11 cellular contexts compared by ENCODE assay signal in genomic region chr1:31739281-31739853, GRCh38. TPM values are rescaled to one million over a fixed set of nuclear protein-coding genes. Genes with fewer than 3 reads are reported as not detected.
DNase-seq lines count a peak whose midpoint lies in the region; ATAC-seq and TF ChIP-seq lines count a peak whose summit lies in the region.
"Had no signal": no experiment of that assay in that cellular context is flagged by ENCODE, and none has a peak within 500 bp of the region (broad histone marks: within the 10 kb centered on the region; RNA-seq: fewer than 3 reads in every experiment).

No MANE protein-coding gene starts in this region.

- no peak overlapping the region for H3K9ac ChIP-seq in DND-41 (ENCODE audit: low read depth, low read length)

- H3K36me3 ChIP-seq in DND-41 (ENCODE audit: insufficient read depth, low read length) (no peaks in the 10 kb centered on the region), ovary (no peaks in the 10 kb centered on the region)
- H3K36me3 ChIP-seq: tibial nerve had no signal

- H3K27ac ChIP-seq in DND-41 (ENCODE audit: low read length), result no peak overlapping the region
- no peak overlapping the region for H3K27ac ChIP-seq in ovary
- H3K27ac ChIP-seq: tibial nerve had no signal

- peaks cover 16% of the 10 kb centered on the region; the same call in 1 of the 2 replicates for H4K20me1 ChIP-seq in DND-41 (ENCODE audit: insufficient read depth, low read length)

- H3K79me2 ChIP-seq in DND-41 (ENCODE audit: insufficient read depth, low read length), result no peaks in the 10 kb centered on the region

- TF ChIP-seq POLR2A in ovary (IDR thresholded peaks at IDR 0.05), result no peak

- no peak overlapping the region for H3K4me2 ChIP-seq in DND-41 (ENCODE audit: insufficient read depth, low read length)

- H3K9me3 Mint-ChIP-seq in T-helper 1 cell treated with Interleukin-12 subunit alpha and Interleukin-12 subunit beta and Interleukin-4 antibody, amounts not matched to agents 30 μg/mL and 1 μg/mL, for 36 hours, result no peaks in the 10 kb centered on the region
- H3K9me3 Mint-ChIP-seq in nephron progenitor cell, result no peaks in the 10 kb centered on the region

- DNase-seq in DND-41, result peak; percentile 48
- peak; percentile 38 for DNase-seq in activated naive CD4-positive, alpha-beta T cell treated with anti-CD3 and anti-CD28 coated beads, Interleukin-2, amount 50 U/mL, for 16 hours
- DNase-seq in nephron progenitor cell, result peak; percentile 61
- no peak for DNase-seq in ovary
- DNase-seq in pons (ENCODE audit: low spot score), result no peak
- no peak for DNase-seq in NCI-H1694 (lab: John Stamatoyannopoulos, UW)
- DNase-seq: Caco-2, NCI-H2081 treated with DMSO at 0.1 percent for 48 hours had no signal

- no peak overlapping the region for H2AFZ ChIP-seq in DND-41 (ENCODE audit: low read depth, low read length)

- ATAC-seq in DND-41 (ENCODE audit: insufficient read depth, low read depth), result peak; percentile 78
- ATAC-seq in GM19023 (IDR thresholded peaks at IDR 0.05; ENCODE audit: unreplicated experiment), result no peak

- no peaks in the 10 kb centered on the region for H3K36me3 Mint-ChIP-seq in T-helper 1 cell treated with Interleukin-12 subunit alpha and Interleukin-12 subunit beta and Interleukin-4 antibody, amounts not matched to agents 30 μg/mL and 1 μg/mL, for 36 hours (ENCODE audit: low read depth)
- no peaks in the 10 kb centered on the region for H3K36me3 Mint-ChIP-seq in nephron progenitor cell (ENCODE audit: low read depth)

- H3K4me1 Mint-ChIP-seq in T-helper 1 cell treated with Interleukin-12 subunit alpha and Interleukin-12 subunit beta and Interleukin-4 antibody, amounts not matched to agents 30 μg/mL and 1 μg/mL, for 36 hours (ENCODE audit: low read depth), result peaks cover 5% of the 10 kb centered on the region
- H3K4me1 Mint-ChIP-seq in nephron progenitor cell, result peaks cover 38% of the 10 kb centered on the region

- no peak for TF ChIP-seq EP300 in ovary (IDR thresholded peaks at IDR 0.05)

- H3K4me1 ChIP-seq in DND-41 (ENCODE audit: insufficient read depth, low read length) (no peaks in the 10 kb centered on the region), ovary (ENCODE audit: insufficient read depth) (no peaks in the 10 kb centered on the region)
- H3K4me1 ChIP-seq: Caco-2, tibial nerve had no signal

- H3K4me3 ChIP-seq in DND-41 (ENCODE audit: low read depth in 1 of 2, low read length in 2 of 2), result no peak overlapping the region
- H3K4me3 ChIP-seq in ovary, result no peak overlapping the region
- H3K4me3 ChIP-seq: tibial nerve had no signal

- H3K27ac Mint-ChIP-seq in T-helper 1 cell treated with Interleukin-12 subunit alpha and Interleukin-12 subunit beta and Interleukin-4 antibody, amounts not matched to agents 30 μg/mL and 1 μg/mL, for 36 hours, result peak overlapping the region; percentile 86
- H3K27ac Mint-ChIP-seq in nephron progenitor cell, result peak overlapping the region; percentile 20

- H3K9me3 ChIP-seq in DND-41 (ENCODE audit: insufficient read depth, low read length, severe bottlenecking), result no peaks in the 10 kb centered on the region
- H3K9me3 ChIP-seq in ovary, result no peaks in the 10 kb centered on the region
- H3K9me3 ChIP-seq: Caco-2, tibial nerve had no signal

- peak overlapping the region; percentile 41 for H3K4me3 Mint-ChIP-seq in T-helper 1 cell treated with Interleukin-12 subunit alpha and Interleukin-12 subunit beta and Interleukin-4 antibody, amounts not matched to agents 30 μg/mL and 1 μg/mL, for 36 hours
- no peak overlapping the region for H3K4me3 Mint-ChIP-seq in nephron progenitor cell

- 71 to 79% (median 72%) methylated on average over 15 to 16 of the region's 16 CpGs for WGBS in ovary, 3 donors

- no peaks in the 10 kb centered on the region for H3K27me3 ChIP-seq in DND-41 (ENCODE audit: insufficient read depth, low read length, poor library complexity)
- H3K27me3 ChIP-seq in ovary, result no peaks in the 10 kb centered on the region
- H3K27me3 ChIP-seq: tibial nerve had no signal

- TF ChIP-seq CTCF in DND-41 (IDR thresholded peaks at IDR 0.05; ENCODE audit: borderline replicate concordance, extremely low read depth, low read length, poor library complexity, severe bottlenecking), result no peak
- TF ChIP-seq CTCF in nephron progenitor cell (IDR thresholded peaks at IDR 0.05), result no peak
- no peak for TF ChIP-seq CTCF in ovary (IDR thresholded peaks at IDR 0.05)

- H3K27me3 Mint-ChIP-seq in T-helper 1 cell treated with Interleukin-12 subunit alpha and Interleukin-12 subunit beta and Interleukin-4 antibody, amounts not matched to agents 30 μg/mL and 1 μg/mL, for 36 hours (ENCODE audit: low read depth), result peaks cover 5% of the 10 kb centered on the region
- H3K27me3 Mint-ChIP-seq in nephron progenitor cell (ENCODE audit: low read depth, poor library complexity), result peaks cover 10% of the 10 kb centered on the region

- intact Hi-C loops in ovary (cut with DNase I), result loop anchor here in 1 of 4 donors (5.0 kb wide), 1 partner anchor 118 kb away; no protein-coding TSS in a partner anchor

RNA-seq across cellular contexts. Expression of gene ADGRB2, which starts 24.8 kb away (rescaled TPM):
- total RNA-seq in ovary, result 1 to 10 TPM in 6 of 7 donors, under 1 TPM in 1; 0.48 to 7.2 (median 1.6) TPM
- polyA plus RNA-seq in ovary, result 1 to 10 TPM in 1 of 2 donors, under 1 TPM in 1; 0.30 to 2.6 TPM

RNA-seq across cellular contexts. Expression of gene COL16A1, which starts 35.5 kb away (rescaled TPM):
- total RNA-seq in ovary, result 100 to 1,000 TPM in 5 of 7 donors, 10 to 100 TPM in 2; 64.4 to 237 (median 157) TPM
- 100 to 1,000 TPM in 1 of 2 donors, 10 to 100 TPM in 1; 19.8 to 194 TPM for polyA plus RNA-seq in ovary

Comparison
In these comparisons a context has a peak if more than half of its experiments do, and no peak if none do; other contexts are left out.
1. DNase-seq: peak in DND-41 (single experiment), activated naive CD4-positive, alpha-beta T cell treated with anti-CD3 and anti-CD28 coated beads, Interleukin-2, amount 50 U/mL, for 16 hours (single experiment) and nephron progenitor cell (single experiment); none in ovary (0 of 5), pons (single experiment) and NCI-H1694 (single experiment).